In genomic region chr9:112086627-112087026, GRCh38 we compare ENCODE assay signal across 8 cellular contexts.
DNase-seq lines count a peak whose midpoint lies in the region; ATAC-seq and TF ChIP-seq lines count a peak whose summit lies in the region.

No MANE protein-coding gene starts in this region.

- TF ChIP-seq CTCF in activated CD8-positive, alpha-beta T cell treated with anti-CD3 and anti-CD28 coated beads for 36 hours (IDR thresholded peaks at IDR 0.05): peak; percentile 73
- TF ChIP-seq CTCF in left lung (IDR thresholded peaks at IDR 0.05): peak; percentile 9 to 33

- CTCF ChIA-PET in activated CD8-positive, alpha-beta T cell treated with anti-CD3 and anti-CD28 coated beads for 36 hours (lab: Charles Lee): interaction anchor here (0.6 to 9.1 kb wide), 9 partner anchors 9 to 455 kb away, joined by 3 to 71 read pairs (median 3); no protein-coding TSS in a partner anchor

- ATAC-seq in activated CD8-positive, alpha-beta T cell treated with anti-CD3 and anti-CD28 coated beads for 36 hours: no peak
- ATAC-seq in left lung: no peak
- no peak for ATAC-seq in GM18868 (IDR thresholded peaks at IDR 0.05; ENCODE audit: unreplicated experiment)
- no peak for ATAC-seq in HG02588 (IDR thresholded peaks at IDR 0.05; ENCODE audit: unreplicated experiment)

- intact Hi-C loops in activated CD8-positive, alpha-beta T cell treated with anti-CD3 and anti-CD28 coated beads for 36 hours (cut with micrococcal nuclease): no loop called here
- intact Hi-C loops in left lung (cut with DNase I): loop anchor here in 1 of 2 donors (5.0 kb wide), 1 partner anchor 276 kb away; no protein-coding TSS in a partner anchor

- in situ Hi-C loops in KBM-7 (cut with MboI; ENCODE audit: low pct_unique_long_range_greater_than_20kb, low sequenced_read_pairs): loop anchor here (25.0 kb wide), 3 partner anchors 276 to 626 kb away; partner anchors contain the start of gene INIP

- no peaks in the 10 kb centered on the region for H3K27me3 Mint-ChIP-seq in activated CD8-positive, alpha-beta T cell treated with anti-CD3 and anti-CD28 coated beads for 36 hours

- H3K36me3 ChIP-seq in left lung: peaks cover 0 to 31% of the 10 kb centered on the region in 2 donors

- peaks cover 5% of the 10 kb centered on the region for H3K4me1 Mint-ChIP-seq in activated CD8-positive, alpha-beta T cell treated with anti-CD3 and anti-CD28 coated beads for 36 hours (ENCODE audit: low read depth)

- H3K27ac ChIP-seq in left lung: no peak overlapping the region

- DNase-seq in COLO829 (ENCODE audit: low spot score) (peak; percentile 58), KBM-7 (peak; percentile 44), left lung (no peak)
- no peak for DNase-seq in activated CD8-positive, alpha-beta T cell treated with anti-CD3 and anti-CD28 coated beads for 36 hours
- DNase-seq in stimulated activated CD4-positive, alpha-beta T cell treated with anti-CD3 and anti-CD28 coated beads, Interleukin-4, amount 100 ng/mL, for 4 hours: no peak
- no peak for DNase-seq in activated CD4-positive, alpha-beta T cell treated with anti-CD3 and anti-CD28 coated beads, Interleukin-2, amount 50 U/mL, for 4 hours

- no peak overlapping the region for H3K4me3 Mint-ChIP-seq in activated CD8-positive, alpha-beta T cell treated with anti-CD3 and anti-CD28 coated beads for 36 hours

- no peaks in the 10 kb centered on the region for H3K4me1 ChIP-seq in left lung

- H3K9me3 Mint-ChIP-seq in activated CD8-positive, alpha-beta T cell treated with anti-CD3 and anti-CD28 coated beads for 36 hours: no peaks in the 10 kb centered on the region

- no peaks in the 10 kb centered on the region for H3K27me3 ChIP-seq in left lung

- H3K27ac Mint-ChIP-seq in activated CD8-positive, alpha-beta T cell treated with anti-CD3 and anti-CD28 coated beads for 36 hours: no peak overlapping the region

- H3K36me3 Mint-ChIP-seq in activated CD8-positive, alpha-beta T cell treated with anti-CD3 and anti-CD28 coated beads for 36 hours (ENCODE audit: low read depth): no peaks in the 10 kb centered on the region

- POLR2A ChIA-PET in activated CD8-positive, alpha-beta T cell treated with anti-CD3 and anti-CD28 coated beads for 36 hours (lab: Charles Lee): interaction anchor here (0.6 to 2.4 kb wide), 3 partner anchors 261 to 319 kb away, joined by 3 to 8 read pairs (median 4); partner anchors contain the start of gene HSDL2

- no peaks in the 10 kb centered on the region for H3K9me3 ChIP-seq in left lung

- no peak overlapping the region for H3K4me3 ChIP-seq in left lung

Comparison
In these comparisons a context has a peak if more than half of its experiments do, and no peak if none do; other contexts are left out.
1. DNase-seq: peak in COLO829 (single experiment) and KBM-7 (single experiment); none in activated CD8-positive, alpha-beta T cell treated with anti-CD3 and anti-CD28 coated beads for 36 hours (single experiment), left lung (0 of 2), stimulated activated CD4-positive, alpha-beta T cell treated with anti-CD3 and anti-CD28 coated beads, Interleukin-4, amount 100 ng/mL, for 4 hours (0 of 2) and activated CD4-positive, alpha-beta T cell treated with anti-CD3 and anti-CD28 coated beads, Interleukin-2, amount 50 U/mL, for 4 hours (0 of 2).